Comparison of ENCODE assay signal across 19 cellular contexts in the genomic region with DNA sequence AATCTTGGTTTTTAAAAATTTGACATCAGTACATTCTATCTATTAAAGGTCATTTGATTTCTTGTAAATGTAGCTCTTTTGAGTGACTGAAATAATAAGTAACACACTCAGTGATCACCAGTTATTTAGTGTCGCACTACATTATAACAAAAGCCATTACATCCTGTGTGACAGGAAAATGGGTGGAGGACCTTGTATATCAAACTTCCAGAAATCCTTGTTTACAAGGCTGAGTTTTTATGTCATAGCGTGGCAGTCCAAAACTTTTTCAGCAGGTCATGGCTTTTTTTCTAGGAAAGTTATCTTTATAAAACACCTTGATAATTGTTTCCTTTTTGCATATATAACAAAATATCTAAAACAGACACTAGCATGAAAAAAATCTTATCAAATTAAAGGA.
"Had no signal": no experiment of that assay in that cellular context is flagged by ENCODE, and none has a peak within 500 bp of the region (broad histone marks: within the 10 kb centered on the region; RNA-seq: fewer than 3 reads in every experiment).

No MANE protein-coding gene starts in this region.

- H3K9me3 Mint-ChIP-seq: activated naive CD8-positive, alpha-beta T cell treated with anti-CD3 and anti-CD28 coated beads for 36 hours; central memory CD8-positive, alpha-beta T cell; endodermal cell; memory B cell; type B pancreatic cell; WTC11 had no signal

- H3K27ac Mint-ChIP-seq: memory B cell, type B pancreatic cell had no signal

- H3K36me3 Mint-ChIP-seq: activated naive CD8-positive, alpha-beta T cell treated with anti-CD3 and anti-CD28 coated beads for 36 hours; memory B cell; T-cell; type B pancreatic cell; WTC11 had no signal

- H3K4me3 ChIP-seq: breast epithelium, thoracic aorta had no signal

- H3K36me3 ChIP-seq: breast epithelium, thoracic aorta had no signal

- H3K27me3 Mint-ChIP-seq: activated naive CD8-positive, alpha-beta T cell treated with anti-CD3 and anti-CD28 coated beads for 36 hours; central memory CD8-positive, alpha-beta T cell; T-cell had no signal

- H3K27ac ChIP-seq: epithelial cell of prostate, thoracic aorta had no signal

- H3K27me3 ChIP-seq: breast epithelium had no signal

- H3K9me3 ChIP-seq: breast epithelium, thoracic aorta had no signal

- H3K4me3 Mint-ChIP-seq: activated naive CD8-positive, alpha-beta T cell treated with anti-CD3 and anti-CD28 coated beads for 36 hours; central memory CD8-positive, alpha-beta T cell; endodermal cell; memory B cell; type B pancreatic cell; WTC11 had no signal

- DNase-seq: activated CD4-positive, alpha-beta T cell treated with anti-CD3 and anti-CD28 coated beads, Interleukin-2, amount 50 U/mL, for 48 hours; activated naive CD4-positive, alpha-beta T cell treated with Interleukin-2 at 50 U/mL for 16 hours; activated naive CD8-positive, alpha-beta T cell treated with anti-CD3 and anti-CD28 coated beads for 36 hours; activated T-cell treated with anti-CD3 and anti-CD28 coated beads, Interleukin-2, amount 50 U/mL, for 48 hours; endodermal cell; kidney; left ventricle myocardium superior; occipital lobe; posterior cingulate gyrus; stimulated activated CD4-positive, alpha-beta T cell treated with anti-CD3 and anti-CD28 coated beads, Interleukin-4, amount 100 ng/mL, for 24 hours; stimulated activated naive CD4-positive, alpha-beta T cell treated with Interleukin-2 at 50 U/mL for 16 hours; T-cell had no signal

- H3K4me1 ChIP-seq: breast epithelium had no signal
